Comparison of ENCODE assay signal across 8 cellular contexts in genomic region chr1:203267347-203267846, GRCh38.
A peak's percentile ranks its signal among the peaks of the same experiment; 100 is the strongest.
DNase-seq lines count a peak whose midpoint lies in the region; ATAC-seq and FAIRE-seq lines count a peak whose summit lies in the region.

No MANE protein-coding gene starts in this region.

- ATAC-seq in HG03342 (IDR thresholded peaks at IDR 0.05; ENCODE audit: unreplicated experiment) (peak; percentile 62), HG02870 (IDR thresholded peaks at IDR 0.05; ENCODE audit: unreplicated experiment) (no peak)

- peak; percentile 82 to 87 for DNase-seq in NCI-H524 (lab: John Stamatoyannopoulos, UW)
- DNase-seq in activated CD4-positive, alpha-beta T cell treated with anti-CD3 and anti-CD28 coated beads for 4 hours: peak; percentile 73 to 88
- peak; percentile 95 for DNase-seq in kidney glomerular epithelial cell (lab: John Stamatoyannopoulos, UW)
- peak; percentile 64 to 72 (median 68) for DNase-seq in stimulated activated CD4-positive, alpha-beta T cell treated with anti-CD3 and anti-CD28 coated beads, Interleukin-1b, Interleukin-23, amount 100 ng/mL, for 24 hours (ENCODE audit: low read depth in 4 of 4, low spot score in 1 of 4)

- peak; percentile 17 for FAIRE-seq in G401.6 (lab: Jason Lieb, UNC)

- peak overlapping the region; percentile 90 for H3K27ac ChIP-seq in cingulate gyrus (ENCODE audit: low read depth, low read length)
